In the genomic region with DNA sequence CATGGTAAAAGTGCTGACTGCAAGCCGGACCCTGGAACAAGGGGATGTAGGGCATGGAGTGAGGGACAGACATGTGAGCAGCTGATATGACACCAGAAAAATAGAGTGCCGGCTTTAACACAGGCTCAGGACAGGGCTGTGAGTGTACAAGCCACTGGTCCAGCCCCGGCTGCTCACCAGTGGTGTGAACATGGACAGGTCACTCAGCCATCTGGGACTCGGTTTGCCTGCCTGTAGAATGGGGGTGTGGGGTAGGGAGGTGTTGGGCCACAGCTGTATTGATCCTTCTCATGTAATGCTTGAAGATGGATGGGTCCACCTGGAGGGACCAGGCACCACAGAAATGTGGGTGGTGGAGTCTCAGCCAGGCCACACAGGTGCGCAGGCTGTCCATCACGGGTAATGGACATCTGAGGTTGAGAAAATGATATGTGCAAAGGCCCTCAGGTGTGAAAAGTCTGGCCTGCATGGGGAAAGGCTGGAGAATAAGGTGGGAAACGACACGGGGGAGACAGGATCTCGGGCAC, we compare ENCODE assay signal across 21 cellular contexts. TPM values are rescaled to one million over a fixed set of nuclear protein-coding genes. Genes with fewer than 3 reads are reported as not detected.
"Had no signal": no experiment of that assay in that cellular context is flagged by ENCODE, and none has a peak within 500 bp of the region (broad histone marks: within the 10 kb centered on the region; RNA-seq: fewer than 3 reads in every experiment).

No MANE protein-coding gene starts in this region.

- H3K27me3 ChIP-seq: foreskin keratinocyte, testis had no signal

- DNase-seq: activated CD4-positive, alpha-beta T cell treated with anti-CD3 and anti-CD28 coated beads for 48 hours; activated CD8-positive, alpha-beta memory T cell treated with anti-CD3 and anti-CD28 coated beads, Interleukin-2, amount 50 U/mL, for 4 hours; activated CD8-positive, alpha-beta T cell treated with anti-CD3 and anti-CD28 coated beads, Interleukin-2, amount 10 ng/mL, durations not matched to agents 7 days and 5 days; activated effector memory CD4-positive, alpha-beta T cell treated with anti-CD3 and anti-CD28 coated beads, Interleukin-2, amount 50 U/mL, for 16 hours; activated T-cell treated with anti-CD3 and anti-CD28 coated beads, Interleukin-2, amount 50 U/mL, for 48 hours; amniotic stem cell; central memory CD4-positive, alpha-beta T cell; cortex of kidney; effector CD8-positive, alpha-beta T cell; foreskin keratinocyte; glutamatergic neuron; hypothalamus; mesendoderm; nephron progenitor cell; occipital lobe; right cardiac atrium; stimulated activated CD4-positive, alpha-beta T cell treated with anti-CD3 and anti-CD28 coated beads, Interleukin-1b, Interleukin-23, amount 100 ng/mL, for 48 hours; stimulated activated naive CD8-positive, alpha-beta T cell treated with anti-CD3 and anti-CD28 coated beads, Interleukin-15, amount 100 ng/mL, for 72 hours; testis had no signal

- H3K4me1 ChIP-seq: testis had no signal

- H3K4me3 ChIP-seq: testis had no signal

- ATAC-seq: activated CD8-positive, alpha-beta T cell treated with anti-CD3 and anti-CD28 coated beads, Interleukin-2, amount 10 ng/mL, durations not matched to agents 7 days and 5 days; foreskin keratinocyte; right cardiac atrium; stimulated activated naive CD8-positive, alpha-beta T cell treated with anti-CD3 and anti-CD28 coated beads, Interleukin-15, amount 100 ng/mL, for 72 hours had no signal

- H3K9me3 ChIP-seq: testis had no signal

- H3K27ac ChIP-seq: foreskin keratinocyte, testis had no signal

RNA-seq across cellular contexts. Expression of a gene that starts 10.6 kb away (rescaled TPM):
- total RNA-seq: activated CD8-positive, alpha-beta T cell treated with anti-CD3 and anti-CD28 coated beads, Interleukin-2, amount 10 ng/mL, durations not matched to agents 7 days and 5 days; foreskin keratinocyte; occipital lobe; progenitor cell of endocrine pancreas; urinary bladder had no signal
- polyA plus RNA-seq: urinary bladder had no signal

RNA-seq across cellular contexts. Expression of a gene that starts 17.0 kb away (rescaled TPM):
- total RNA-seq: foreskin keratinocyte, occipital lobe, progenitor cell of endocrine pancreas, right cardiac atrium, urinary bladder had no signal
- polyA plus RNA-seq: foreskin keratinocyte, right cardiac atrium, urinary bladder had no signal

RNA-seq across cellular contexts. Expression of a gene that starts 31.3 kb away (rescaled TPM):
- total RNA-seq: activated CD8-positive, alpha-beta T cell treated with anti-CD3 and anti-CD28 coated beads, Interleukin-2, amount 10 ng/mL, durations not matched to agents 7 days and 5 days; foreskin keratinocyte; occipital lobe; progenitor cell of endocrine pancreas; right cardiac atrium; urinary bladder had no signal
- polyA plus RNA-seq: foreskin keratinocyte, right cardiac atrium, urinary bladder had no signal

RNA-seq across cellular contexts. Expression of a gene that starts 34.1 kb away (rescaled TPM):
- total RNA-seq: foreskin keratinocyte, occipital lobe, progenitor cell of endocrine pancreas, right cardiac atrium had no signal
- polyA plus RNA-seq: foreskin keratinocyte, right cardiac atrium, urinary bladder had no signal
